23 cellular contexts compared by ENCODE assay signal in the genomic region with DNA sequence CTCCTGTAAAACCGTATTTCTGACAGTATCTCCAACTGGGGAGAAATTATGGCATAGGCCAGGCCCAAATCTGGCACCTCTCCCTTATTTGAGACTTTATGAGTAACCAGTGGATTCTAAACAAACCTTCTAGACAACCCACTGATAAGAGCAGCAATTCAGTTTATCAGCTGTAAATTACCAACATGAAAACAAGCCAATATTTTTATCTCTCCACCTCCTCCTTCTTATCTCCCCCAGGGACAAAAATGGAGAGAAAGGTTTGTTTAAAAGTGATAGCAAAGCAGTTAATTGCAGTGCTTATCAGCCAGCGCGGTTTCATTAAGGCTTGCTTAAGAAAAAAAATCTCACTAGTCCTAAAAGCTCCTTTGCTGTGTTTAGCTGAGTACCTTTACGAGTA. TPM values are rescaled to one million over a fixed set of nuclear protein-coding genes. Genes with fewer than 3 reads are reported as not detected.
DNase-seq lines count a peak whose midpoint lies in the region; ATAC-seq and TF ChIP-seq lines count a peak whose summit lies in the region.
"Had no signal": no experiment of that assay in that cellular context is flagged by ENCODE, and none has a peak within 500 bp of the region (broad histone marks: within the 10 kb centered on the region; RNA-seq: fewer than 3 reads in every experiment).

No MANE protein-coding gene starts in this region.

- H2AK5ac ChIP-seq in mesendoderm (ENCODE audit: low read length): no peak overlapping the region

- H3K9ac ChIP-seq in HUES48 (ENCODE audit: low read depth, low read length): no peak overlapping the region
- no peak overlapping the region for H3K9ac ChIP-seq in mesendoderm (ENCODE audit: low read length)

- H3K4me1 ChIP-seq in HUES48 (ENCODE audit: control insufficient read depth, insufficient read depth, low read length) (peaks cover 20% of the 10 kb centered on the region; the same call in 1 of the 2 replicates), mesendoderm (ENCODE audit: control insufficient read depth, low read depth, low read length) (peaks cover 16% of the 10 kb centered on the region)

- peaks cover 0 to 1% of the 10 kb centered on the region in 2 donors for H3K4me1 Mint-ChIP-seq in immature natural killer cell
- peaks cover 4% of the 10 kb centered on the region for H3K4me1 Mint-ChIP-seq in CD4-positive, alpha-beta T cell (ENCODE audit: low read depth)

- peaks cover 15 to 23% (median 20%) of the 10 kb centered on the region in 6 donors for H3K9me3 Mint-ChIP-seq in immature natural killer cell
- peaks cover 13% of the 10 kb centered on the region for H3K9me3 Mint-ChIP-seq in CD4-positive, alpha-beta T cell

- H2BK120ac ChIP-seq in mesendoderm (ENCODE audit: low read depth, low read length): no peak overlapping the region

- peaks cover 0 to 2% (median 1%) of the 10 kb centered on the region in 3 donors for H3K27me3 Mint-ChIP-seq in immature natural killer cell (ENCODE audit: low read depth in 3 of 3)
- H3K27me3 Mint-ChIP-seq in CD4-positive, alpha-beta T cell: no peaks in the 10 kb centered on the region

- POLR2A ChIA-PET in CD4-positive, alpha-beta T cell (lab: Charles Lee): no interaction called here

- no peak overlapping the region for H4K8ac ChIP-seq in mesendoderm (ENCODE audit: low read depth, low read length)

- no peak for TF ChIP-seq CTCF in CD4-positive, alpha-beta T cell (IDR thresholded peaks at IDR 0.05)

- peaks cover 13% of the 10 kb centered on the region; the same call in 1 of the 2 replicates for H3K9me3 ChIP-seq in HUES48 (ENCODE audit: control insufficient read depth, insufficient read depth, low read length)
- H3K9me3 ChIP-seq in CD4-positive, alpha-beta T cell (ENCODE audit: control insufficient read depth, low read length): peaks cover 17% of the 10 kb centered on the region
- H3K9me3 ChIP-seq: neutrophil had no signal

- H4K5ac ChIP-seq in mesendoderm (ENCODE audit: low read length): no peak overlapping the region

- H3K4me3 Mint-ChIP-seq in immature natural killer cell: no peak overlapping the region
- H3K4me3 Mint-ChIP-seq in CD4-positive, alpha-beta T cell: no peak overlapping the region
- H3K4me3 Mint-ChIP-seq: H9 had no signal

- H2BK15ac ChIP-seq in mesendoderm (replicated peaks; ENCODE audit: low read depth): no peak overlapping the region

- peaks cover 5% of the 10 kb centered on the region for H3K79me2 ChIP-seq in mesendoderm (ENCODE audit: control insufficient read depth, insufficient read depth, low read length)

- ATAC-seq in CD4-positive, alpha-beta T cell (ENCODE audit: poor library complexity): no peak
- ATAC-seq: HepG2, PC-3, Right ventricle myocardium inferior had no signal

- no peak overlapping the region for H3K23ac ChIP-seq in mesendoderm (ENCODE audit: low read length)

- intact Hi-C loops in CD4-positive, alpha-beta T cell (cut with DNase I, micrococcal nuclease): no loop called here

- H3K36me3 Mint-ChIP-seq in immature natural killer cell: peaks cover 51 to 69% (median 61%) of the 10 kb centered on the region in 3 donors
- peaks cover 76% of the 10 kb centered on the region for H3K36me3 Mint-ChIP-seq in CD4-positive, alpha-beta T cell (ENCODE audit: low read depth)

- H3K4me3 ChIP-seq in HUES48 (ENCODE audit: low read depth, low read length) (no peak overlapping the region), mesendoderm (ENCODE audit: low read length) (no peak overlapping the region)
- H3K4me3 ChIP-seq: smooth muscle cell had no signal

- H3K18ac ChIP-seq in mesendoderm (ENCODE audit: low read length): no peak overlapping the region

- H3K36me3 ChIP-seq in HUES48 (ENCODE audit: control insufficient read depth, insufficient read depth, low read length) (peaks cover 59% of the 10 kb centered on the region), mesendoderm (ENCODE audit: control insufficient read depth, insufficient read depth, low read length) (no peaks in the 10 kb centered on the region)
- H3K36me3 ChIP-seq: neutrophil had no signal

- H3K56ac ChIP-seq in mesendoderm (ENCODE audit: low read length): no peak overlapping the region

- CTCF ChIA-PET in CD4-positive, alpha-beta T cell (lab: Charles Lee): no interaction called here

- no peak overlapping the region for H3K4me2 ChIP-seq in mesendoderm (ENCODE audit: low read length)
- H3K4me2 ChIP-seq: smooth muscle cell had no signal

- peak overlapping the region; percentile 42 for H3K27ac ChIP-seq in HUES48 (ENCODE audit: low read depth, low read length)
- H3K27ac ChIP-seq in mesendoderm (ENCODE audit: low read depth, low read length): peak overlapping the region; percentile 15
- H3K27ac ChIP-seq in CD4-positive, alpha-beta T cell (ENCODE audit: low read depth, low read length): no peak overlapping the region
- H3K27ac ChIP-seq: neutrophil had no signal

- peaks cover 5% of the 10 kb centered on the region for H3K79me1 ChIP-seq in mesendoderm (ENCODE audit: low read length)

- H3K27ac Mint-ChIP-seq in immature natural killer cell: peak overlapping the region in 1 of 6 donors; percentile 6
- no peak overlapping the region for H3K27ac Mint-ChIP-seq in CD4-positive, alpha-beta T cell

- no peak overlapping the region for H3K4ac ChIP-seq in mesendoderm (ENCODE audit: low read depth, low read length)

- H2BK5ac ChIP-seq in mesendoderm (ENCODE audit: low read length): no peak overlapping the region

- H3K27me3 ChIP-seq in HUES48 (ENCODE audit: control insufficient read depth, insufficient read depth, low read length): no peaks in the 10 kb centered on the region
- H3K27me3 ChIP-seq in mesendoderm (ENCODE audit: insufficient read depth, low read length, poor library complexity): no peaks in the 10 kb centered on the region
- H3K27me3 ChIP-seq in CD4-positive, alpha-beta T cell (ENCODE audit: control insufficient read depth, insufficient read depth, low read length): no peaks in the 10 kb centered on the region
- H3K27me3 ChIP-seq: neutrophil had no signal

- no CpG with 5 or more reads among the region's 4 CpGs for WGBS in mesendoderm (ENCODE audit: extremely low coverage, insufficient coverage, low lambda C conversion rate)

- peak; percentile 53 for DNase-seq in A172 (ENCODE audit: low spot score)
- peak; percentile 62 for DNase-seq in amniotic epithelial cell (ENCODE audit: low read depth)
- DNase-seq in mesendoderm: peak; percentile 96
- no peak for DNase-seq in immature natural killer cell
- DNase-seq in anterior cingulate cortex (lab: John Stamatoyannopoulos, UW): no peak
- no peak for DNase-seq in CD4-positive, alpha-beta T cell
- DNase-seq in globus pallidus (ENCODE audit: low spot score): no peak
- DNase-seq: ACHN; activated CD4-positive, alpha-beta T cell treated with anti-CD3 and anti-CD28 coated beads for 1 hour; H9; NCI-H1092 treated with DMSO at 0.1 percent for 48 hours; NCI-H2081; PC-3 had no signal

RNA-seq across cellular contexts. Expression of a gene that starts 53.8 kb away (rescaled TPM):
- not detected in 2 replicates for total RNA-seq in A172 (2014; rRNA removed; shearing (Covaris generic))
- not detected for polyA plus RNA-seq in mesendoderm (2013, experiment 1 of 2)
- not detected for polyA plus RNA-seq in mesendoderm (2013, experiment 2 of 2)
- polyA plus RNA-seq in immature natural killer cell: not detected
- not detected for total RNA-seq in CD4-positive, alpha-beta T cell
- total RNA-seq: glomerular endothelial cell, H9, HepG2, kidney epithelial cell, lung microvascular endothelial cell, PC-3, Right ventricle myocardium inferior, smooth muscle cell, ureter had no signal
- polyA plus RNA-seq: BJ, HepG2, smooth muscle cell had no signal

Comparison
In these comparisons a context has a peak if more than half of its experiments do, and no peak if none do; other contexts are left out.
1. DNase-seq: peak in A172 (single experiment), amniotic epithelial cell (single experiment) and mesendoderm (single experiment); none in immature natural killer cell (0 of 3), anterior cingulate cortex (0 of 58), CD4-positive, alpha-beta T cell (0 of 10) and globus pallidus (single experiment).